ENCODE assay signal across 11 cellular contexts in genomic region chr16:50495673-50496072, GRCh38. TPM values are rescaled to one million over a fixed set of nuclear protein-coding genes. Genes with fewer than 3 reads are reported as not detected.
"Had no signal": no experiment of that assay in that cellular context is flagged by ENCODE, and none has a peak within 500 bp of the region (broad histone marks: within the 10 kb centered on the region; RNA-seq: fewer than 3 reads in every experiment).

No MANE protein-coding gene starts in this region.

- H3K27ac Mint-ChIP-seq: GM23338, HFFc6 had no signal

- H3K4me3 Mint-ChIP-seq: GM23338, H9, HFFc6 had no signal

- H3K4me3 ChIP-seq: GM23248, GM23338, HAP-1 had no signal

- DNase-seq: GM23248, GOT3, H7, H9, HCEC 1CT, HFFc6 had no signal

- H3K9me3 Mint-ChIP-seq: GM23338, H9, HFFc6 had no signal

- H3K36me3 ChIP-seq: HAP-1 had no signal

- FAIRE-seq: H1, H54 had no signal

- ATAC-seq: GM23338, HCT116 had no signal

- H3K27ac ChIP-seq: GM23248 had no signal

RNA-seq across cellular contexts. Expression of gene NKD1, which starts 52.5 kb away (rescaled TPM):
- total RNA-seq: GM23248, HFFc6 had no signal
